In genomic region chr16:31875112-31875803, GRCh38 we compare ENCODE assay signal across 8 cellular contexts. TPM values are rescaled to one million over a fixed set of nuclear protein-coding genes. Genes with fewer than 3 reads are reported as not detected.
A peak's percentile ranks its signal among the peaks of the same experiment; 100 is the strongest.
DNase-seq lines count a peak whose midpoint lies in the region; ATAC-seq, FAIRE-seq and TF ChIP-seq lines count a peak whose summit lies in the region.

No MANE protein-coding gene starts in this region.

- H3K36me3 ChIP-seq in left ventricle myocardium inferior (no peaks in the 10 kb centered on the region), kidney (ENCODE audit: control insufficient read depth in 1 of 2, insufficient read depth in 2 of 2, low read length in 2 of 2) (peaks cover 0 to 4% of the 10 kb centered on the region in 2 donors), uterus (no peaks in the 10 kb centered on the region)

- TF ChIP-seq CTCF in left ventricle myocardium inferior (IDR thresholded peaks at IDR 0.05; ENCODE audit: borderline replicate concordance) (no peak), kidney (IDR thresholded peaks at IDR 0.05; ENCODE audit: borderline replicate concordance, extremely low read depth, insufficient read depth) (no peak), uterus (IDR thresholded peaks at IDR 0.05) (no peak)

- H3K4me3 Mint-ChIP-seq in activated naive CD4-positive, alpha-beta T cell treated with anti-CD3 and anti-CD28 coated beads, Interleukin-2, amount 10 ng/mL, durations not matched to agents 7 days and 5 days: peak overlapping the region; percentile 86

- no peaks in the 10 kb centered on the region for H3K27me3 Mint-ChIP-seq in activated naive CD4-positive, alpha-beta T cell treated with anti-CD3 and anti-CD28 coated beads, Interleukin-2, amount 10 ng/mL, durations not matched to agents 7 days and 5 days

- H3K9me3 Mint-ChIP-seq in activated naive CD4-positive, alpha-beta T cell treated with anti-CD3 and anti-CD28 coated beads, Interleukin-2, amount 10 ng/mL, durations not matched to agents 7 days and 5 days: peaks cover 26% of the 10 kb centered on the region

- intact Hi-C loops in left ventricle myocardium inferior (cut with micrococcal nuclease): no loop called here
- intact Hi-C loops in left ventricle myocardium superior (cut with micrococcal nuclease): loop anchor here (10.0 kb wide), 1 partner anchor 410 kb away; no protein-coding TSS in a partner anchor
- intact Hi-C loops in kidney (cut with DNase I): no loop called here
- intact Hi-C loops in uterus (cut with DNase I; ENCODE audit: low total_unique reads): no loop called here

- FAIRE-seq in kidney (lab: Jason Lieb, UNC): no peak

- H3K36me3 Mint-ChIP-seq in activated naive CD4-positive, alpha-beta T cell treated with anti-CD3 and anti-CD28 coated beads, Interleukin-2, amount 10 ng/mL, durations not matched to agents 7 days and 5 days: peaks cover 65% of the 10 kb centered on the region

- no peaks in the 10 kb centered on the region for H3K9me3 ChIP-seq in left ventricle myocardium inferior (replicated peaks)
- H3K9me3 ChIP-seq in kidney (ENCODE audit: control insufficient read depth in 1 of 2, low read length in 2 of 2): no peaks in the 10 kb centered on the region
- no peaks in the 10 kb centered on the region for H3K9me3 ChIP-seq in uterus

- DNase-seq in left ventricle myocardium inferior (no peak), left ventricle myocardium superior (no peak), kidney (no peak), uterus (no peak), superior temporal gyrus (ENCODE audit: extremely low spot score) (no peak)
- no peak for DNase-seq in activated naive CD4-positive, alpha-beta T cell treated with anti-CD3 and anti-CD28 coated beads, Interleukin-2, amount 10 ng/mL, durations not matched to agents 7 days and 5 days

- H3K4me3 ChIP-seq in left ventricle myocardium inferior (peak overlapping the region; percentile 99), kidney (ENCODE audit: low read length in 2 of 2) (peak overlapping the region; percentile 93 to 96), uterus (peak overlapping the region in 1 of 2 donors; percentile 94)

- H3K4me1 Mint-ChIP-seq in activated naive CD4-positive, alpha-beta T cell treated with anti-CD3 and anti-CD28 coated beads, Interleukin-2, amount 10 ng/mL, durations not matched to agents 7 days and 5 days: peaks cover 86% of the 10 kb centered on the region

- peak overlapping the region; percentile 95 for H3K27ac Mint-ChIP-seq in activated naive CD4-positive, alpha-beta T cell treated with anti-CD3 and anti-CD28 coated beads, Interleukin-2, amount 10 ng/mL, durations not matched to agents 7 days and 5 days

- H3K27me3 ChIP-seq in left ventricle myocardium inferior (ENCODE audit: low read depth): no peaks in the 10 kb centered on the region
- no peaks in the 10 kb centered on the region for H3K27me3 ChIP-seq in uterus

- peaks cover 58% of the 10 kb centered on the region for H3K4me1 ChIP-seq in left ventricle myocardium inferior
- peaks cover 22 to 25% of the 10 kb centered on the region in 2 donors for H3K4me1 ChIP-seq in kidney (ENCODE audit: control insufficient read depth in 1 of 2, insufficient read depth in 1 of 2, low read depth in 1 of 2, low read length in 2 of 2)
- H3K4me1 ChIP-seq in uterus: peaks cover 0 to 3% of the 10 kb centered on the region in 2 donors

- H3K9ac ChIP-seq in kidney (ENCODE audit: low read length in 2 of 2): peak overlapping the region in 1 of 2 donors; percentile 96

- no peak for ATAC-seq in left ventricle myocardium superior
- no peak for ATAC-seq in GM18498 (IDR thresholded peaks at IDR 0.05; ENCODE audit: unreplicated experiment)
- ATAC-seq in GM18858 (IDR thresholded peaks at IDR 0.05; ENCODE audit: unreplicated experiment): no peak

- CTCF ChIA-PET in activated naive CD4-positive, alpha-beta T cell treated with anti-CD3 and anti-CD28 coated beads, Interleukin-2, amount 10 ng/mL, durations not matched to agents 7 days and 5 days (lab: Charles Lee): no interaction called here

- no peak overlapping the region for H3K27ac ChIP-seq in left ventricle myocardium inferior (replicated peaks)
- H3K27ac ChIP-seq in kidney (ENCODE audit: low read depth in 2 of 2, low read length in 2 of 2): peak overlapping the region; percentile 87 to 94
- H3K27ac ChIP-seq in uterus: peak overlapping the region; percentile 85 to 97

- TF ChIP-seq POLR2A in uterus (IDR thresholded peaks at IDR 0.05): no peak

RNA-seq across cellular contexts. Expression of gene ZNF267, which starts 1.7 kb away (rescaled TPM):
- total RNA-seq in left ventricle myocardium inferior (5.7 TPM), left ventricle myocardium superior (5.2 TPM), kidney (18.3 TPM), uterus (10 to 100 TPM in 2 of 4 donors, 1 to 10 TPM in 2; 4.4 to 21.4 (median 14.6) TPM)
- polyA plus RNA-seq in kidney (ENCODE audit: insufficient read depth, low read depth, low replicate concordance): 4.0 TPM
